In the genomic region with DNA sequence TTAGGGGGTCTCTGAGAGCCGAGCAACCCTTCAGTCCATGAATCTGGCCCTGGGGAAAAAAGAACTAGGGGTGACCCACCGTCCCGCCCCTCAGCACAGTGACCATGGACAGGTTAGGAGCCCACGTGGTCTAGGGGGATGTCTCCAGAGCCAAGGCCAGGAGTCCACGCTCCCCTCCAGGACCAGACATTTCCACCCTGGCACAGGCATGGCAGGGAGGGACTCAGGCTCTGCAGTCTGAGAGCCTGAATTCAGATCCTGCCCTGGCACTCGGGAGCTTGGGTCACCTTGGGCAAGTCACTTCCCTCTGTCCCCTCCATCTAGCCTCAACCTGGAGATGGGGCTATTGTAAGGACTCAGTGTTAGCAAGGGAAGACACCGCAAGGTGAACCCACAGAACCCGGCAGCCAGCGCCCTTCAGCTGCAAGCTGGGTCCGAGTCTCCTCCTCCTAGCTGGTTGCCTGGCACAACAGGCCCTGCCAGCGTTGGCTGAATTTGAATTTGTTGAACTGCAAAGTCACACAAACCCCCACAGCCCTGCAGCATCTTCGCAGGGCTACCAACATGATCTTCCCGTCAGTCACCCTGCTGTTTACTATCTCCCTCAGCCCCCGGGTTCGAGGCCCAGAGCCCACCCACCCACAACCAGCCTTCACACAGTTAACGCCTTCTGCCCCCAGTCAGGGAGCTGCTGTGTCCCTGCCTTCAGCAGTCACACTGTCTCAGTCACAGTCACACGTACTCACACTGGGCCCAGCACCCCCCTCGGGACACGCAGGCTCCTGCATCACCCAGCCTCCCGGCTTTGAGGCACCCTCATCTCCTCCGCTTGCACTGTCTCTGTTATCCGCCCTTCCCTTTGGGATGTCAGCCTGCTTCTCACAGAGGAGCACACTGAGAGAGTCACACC, we compare ENCODE assay signal across 10 cellular contexts.
DNase-seq lines count a peak whose midpoint lies in the region; ATAC-seq lines count a peak whose summit lies in the region.
"Had no signal": no experiment of that assay in that cellular context is flagged by ENCODE, and none has a peak within 500 bp of the region (broad histone marks: within the 10 kb centered on the region; RNA-seq: fewer than 3 reads in every experiment).

No MANE protein-coding gene starts in this region.

- peak overlapping the region; percentile 54 for H3K4me3 Mint-ChIP-seq in T-helper 1 cell treated with Interleukin-12 subunit alpha and Interleukin-12 subunit beta and Interleukin-4 antibody, amounts not matched to agents 30 μg/mL and 1 μg/mL, for 36 hours

- DNase-seq in T-helper 1 cell (no peak), anterior cingulate cortex (lab: John Stamatoyannopoulos, UW) (peak in 35 of 58 donors; percentile 17 to 81 (median 54)), superior temporal gyrus (ENCODE audit: extremely low spot score) (peak; percentile 49), 8988T (no peak)
- DNase-seq in activated CD4-positive, alpha-beta T cell treated with anti-CD3 and anti-CD28 coated beads, Interleukin-2, amount 50 U/mL, for 48 hours = no peak
- DNase-seq: NCI-H1436 treated with DMSO at 0.1 percent for 48 hours, SHP77 treated with DMSO at 0.1 percent for 48 hours had no signal

- H3K27me3 ChIP-seq in layer of hippocampus (ENCODE audit: control insufficient read depth, insufficient read depth, low read length) = peaks cover 22% of the 10 kb centered on the region

- peaks cover 7% of the 10 kb centered on the region for H3K36me3 Mint-ChIP-seq in T-helper 1 cell treated with Interleukin-12 subunit alpha and Interleukin-12 subunit beta and Interleukin-4 antibody, amounts not matched to agents 30 μg/mL and 1 μg/mL, for 36 hours (ENCODE audit: low read depth)

- no peak for ATAC-seq in HG03378 (IDR thresholded peaks at IDR 0.05; ENCODE audit: unreplicated experiment)

- peaks cover 71% of the 10 kb centered on the region for H3K27me3 Mint-ChIP-seq in T-helper 1 cell treated with Interleukin-12 subunit alpha and Interleukin-12 subunit beta and Interleukin-4 antibody, amounts not matched to agents 30 μg/mL and 1 μg/mL, for 36 hours (ENCODE audit: low read depth)

- H3K27ac ChIP-seq in layer of hippocampus (ENCODE audit: low read depth, low read length) = peak overlapping the region; percentile 73

- H3K9me3 Mint-ChIP-seq in T-helper 1 cell treated with Interleukin-12 subunit alpha and Interleukin-12 subunit beta and Interleukin-4 antibody, amounts not matched to agents 30 μg/mL and 1 μg/mL, for 36 hours = no peaks in the 10 kb centered on the region

- H3K27ac Mint-ChIP-seq in T-helper 1 cell treated with Interleukin-12 subunit alpha and Interleukin-12 subunit beta and Interleukin-4 antibody, amounts not matched to agents 30 μg/mL and 1 μg/mL, for 36 hours = no peak overlapping the region

- H3K4me1 Mint-ChIP-seq in T-helper 1 cell treated with Interleukin-12 subunit alpha and Interleukin-12 subunit beta and Interleukin-4 antibody, amounts not matched to agents 30 μg/mL and 1 μg/mL, for 36 hours (ENCODE audit: low read depth) = peaks cover 25% of the 10 kb centered on the region

Comparison
In these comparisons a context has a peak if more than half of its experiments do, and no peak if none do; other contexts are left out.
1. DNase-seq: peak in anterior cingulate cortex (35 of 58) and superior temporal gyrus (single experiment); none in T-helper 1 cell (0 of 5), 8988T (single experiment) and activated CD4-positive, alpha-beta T cell treated with anti-CD3 and anti-CD28 coated beads, Interleukin-2, amount 50 U/mL, for 48 hours (0 of 2).